In genomic region chr19:5790573-5791520, GRCh38 we compare ENCODE assay signal across 1 cellular context.
TF ChIP-seq lines count a peak whose summit lies in the region.

Gene DUS3L, minus strand, starts transcription at chr19:5791163. Its CDS starts 22 bp downstream, at chr19:5791141.

TF ChIP-seq in WTC11, 78 proteins besides CTCF, POLR2A, EP300 and RAD21 (continued from another document and continues in another):
- TF ChIP-seq ARID4B (CRISPR knock-in tag; IDR thresholded peaks at IDR 0.05; ENCODE audit: borderline replicate concordance) (peak; percentile 80; the same call in 1 of the 2 replicates), FOXP1 (CRISPR knock-in tag; IDR thresholded peaks at IDR 0.05; ENCODE audit: borderline replicate concordance) (peak; percentile 78; the same call in 1 of the 2 replicates), CDX4 (CRISPR knock-in tag; IDR thresholded peaks at IDR 0.05; ENCODE audit: borderline replicate concordance) (no peak), IRF1 (CRISPR knock-in tag; IDR thresholded peaks at IDR 0.05) (peak; percentile 79; the same call in 1 of the 2 replicates), ELF4 (CRISPR knock-in tag; IDR thresholded peaks at IDR 0.05; ENCODE audit: low read depth) (no peak), EMX1 (CRISPR knock-in tag; IDR thresholded peaks at IDR 0.05) (no peak), SOX15 (CRISPR knock-in tag; IDR thresholded peaks at IDR 0.05) (no peak), ZNF138 (CRISPR knock-in tag; conservative IDR thresholded peaks at IDR 0.05) (no peak), ZNF232 (CRISPR knock-in tag; IDR thresholded peaks at IDR 0.05) (peak; percentile 89), ZNF671 (CRISPR knock-in tag; IDR thresholded peaks at IDR 0.05) (no peak), KAT7 (CRISPR knock-in tag; IDR thresholded peaks at IDR 0.05; ENCODE audit: borderline replicate concordance) (no peak), NR3C1 (CRISPR knock-in tag; conservative IDR thresholded peaks at IDR 0.05; ENCODE audit: low read depth) (no peak), ZNF219 (CRISPR knock-in tag; IDR thresholded peaks at IDR 0.05; ENCODE audit: borderline replicate concordance) (no peak), JUN (CRISPR knock-in tag; IDR thresholded peaks at IDR 0.05) (no peak; the same call in 1 of the 2 replicates), FOXP4 (CRISPR knock-in tag; IDR thresholded peaks at IDR 0.05) (peak; percentile 91; the same call in 1 of the 2 replicates), ERG (CRISPR knock-in tag; IDR thresholded peaks at IDR 0.05) (no peak), AFF4 (CRISPR knock-in tag; IDR thresholded peaks at IDR 0.05; ENCODE audit: borderline replicate concordance) (no peak), IRF2 (CRISPR knock-in tag; IDR thresholded peaks at IDR 0.05; ENCODE audit: borderline replicate concordance, low read depth) (no peak)
- TF ChIP-seq, protein P1, sequence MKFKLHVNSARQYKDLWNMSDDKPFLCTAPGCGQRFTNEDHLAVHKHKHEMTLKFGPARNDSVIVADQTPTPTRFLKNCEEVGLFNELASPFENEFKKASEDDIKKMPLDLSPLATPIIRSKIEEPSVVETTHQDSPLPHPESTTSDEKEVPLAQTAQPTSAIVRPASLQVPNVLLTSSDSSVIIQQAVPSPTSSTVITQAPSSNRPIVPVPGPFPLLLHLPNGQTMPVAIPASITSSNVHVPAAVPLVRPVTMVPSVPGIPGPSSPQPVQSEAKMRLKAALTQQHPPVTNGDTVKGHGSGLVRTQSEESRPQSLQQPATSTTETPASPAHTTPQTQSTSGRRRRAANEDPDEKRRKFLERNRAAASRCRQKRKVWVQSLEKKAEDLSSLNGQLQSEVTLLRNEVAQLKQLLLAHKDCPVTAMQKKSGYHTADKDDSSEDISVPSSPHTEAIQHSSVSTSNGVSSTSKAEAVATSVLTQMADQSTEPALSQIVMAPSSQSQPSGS (CRISPR knock-in tag; IDR thresholded peaks at IDR 0.05; ENCODE audit: borderline replicate concordance, low read depth): no peak
- TF ChIP-seq, protein P2, sequence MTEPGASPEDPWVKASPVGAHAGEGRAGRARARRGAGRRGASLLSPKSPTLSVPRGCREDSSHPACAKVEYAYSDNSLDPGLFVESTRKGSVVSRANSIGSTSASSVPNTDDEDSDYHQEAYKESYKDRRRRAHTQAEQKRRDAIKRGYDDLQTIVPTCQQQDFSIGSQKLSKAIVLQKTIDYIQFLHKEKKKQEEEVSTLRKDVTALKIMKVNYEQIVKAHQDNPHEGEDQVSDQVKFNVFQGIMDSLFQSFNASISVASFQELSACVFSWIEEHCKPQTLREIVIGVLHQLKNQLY (CRISPR knock-in tag; IDR thresholded peaks at IDR 0.05): no peak
- TF ChIP-seq, protein P3, sequence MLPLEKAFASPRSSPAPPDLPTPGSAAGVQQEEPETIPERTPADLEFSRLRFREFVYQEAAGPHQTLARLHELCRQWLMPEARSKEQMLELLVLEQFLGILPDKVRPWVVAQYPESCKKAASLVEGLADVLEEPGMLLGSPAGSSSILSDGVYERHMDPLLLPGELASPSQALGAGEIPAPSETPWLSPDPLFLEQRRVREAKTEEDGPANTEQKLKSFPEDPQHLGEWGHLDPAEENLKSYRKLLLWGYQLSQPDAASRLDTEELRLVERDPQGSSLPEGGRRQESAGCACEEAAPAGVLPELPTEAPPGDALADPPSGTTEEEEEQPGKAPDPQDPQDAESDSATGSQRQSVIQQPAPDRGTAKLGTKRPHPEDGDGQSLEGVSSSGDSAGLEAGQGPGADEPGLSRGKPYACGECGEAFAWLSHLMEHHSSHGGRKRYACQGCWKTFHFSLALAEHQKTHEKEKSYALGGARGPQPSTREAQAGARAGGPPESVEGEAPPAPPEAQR (CRISPR knock-in tag; IDR thresholded peaks at IDR 0.05): no peak
- TF ChIP-seq, protein P4, sequence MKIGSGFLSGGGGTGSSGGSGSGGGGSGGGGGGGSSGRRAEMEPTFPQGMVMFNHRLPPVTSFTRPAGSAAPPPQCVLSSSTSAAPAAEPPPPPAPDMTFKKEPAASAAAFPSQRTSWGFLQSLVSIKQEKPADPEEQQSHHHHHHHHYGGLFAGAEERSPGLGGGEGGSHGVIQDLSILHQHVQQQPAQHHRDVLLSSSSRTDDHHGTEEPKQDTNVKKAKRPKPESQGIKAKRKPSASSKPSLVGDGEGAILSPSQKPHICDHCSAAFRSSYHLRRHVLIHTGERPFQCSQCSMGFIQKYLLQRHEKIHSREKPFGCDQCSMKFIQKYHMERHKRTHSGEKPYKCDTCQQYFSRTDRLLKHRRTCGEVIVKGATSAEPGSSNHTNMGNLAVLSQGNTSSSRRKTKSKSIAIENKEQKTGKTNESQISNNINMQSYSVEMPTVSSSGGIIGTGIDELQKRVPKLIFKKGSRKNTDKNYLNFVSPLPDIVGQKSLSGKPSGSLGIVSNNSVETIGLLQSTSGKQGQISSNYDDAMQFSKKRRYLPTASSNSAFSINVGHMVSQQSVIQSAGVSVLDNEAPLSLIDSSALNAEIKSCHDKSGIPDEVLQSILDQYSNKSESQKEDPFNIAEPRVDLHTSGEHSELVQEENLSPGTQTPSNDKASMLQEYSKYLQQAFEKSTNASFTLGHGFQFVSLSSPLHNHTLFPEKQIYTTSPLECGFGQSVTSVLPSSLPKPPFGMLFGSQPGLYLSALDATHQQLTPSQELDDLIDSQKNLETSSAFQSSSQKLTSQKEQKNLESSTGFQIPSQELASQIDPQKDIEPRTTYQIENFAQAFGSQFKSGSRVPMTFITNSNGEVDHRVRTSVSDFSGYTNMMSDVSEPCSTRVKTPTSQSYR (CRISPR knock-in tag; IDR thresholded peaks at IDR 0.05): no peak
- TF ChIP-seq, protein P5, sequence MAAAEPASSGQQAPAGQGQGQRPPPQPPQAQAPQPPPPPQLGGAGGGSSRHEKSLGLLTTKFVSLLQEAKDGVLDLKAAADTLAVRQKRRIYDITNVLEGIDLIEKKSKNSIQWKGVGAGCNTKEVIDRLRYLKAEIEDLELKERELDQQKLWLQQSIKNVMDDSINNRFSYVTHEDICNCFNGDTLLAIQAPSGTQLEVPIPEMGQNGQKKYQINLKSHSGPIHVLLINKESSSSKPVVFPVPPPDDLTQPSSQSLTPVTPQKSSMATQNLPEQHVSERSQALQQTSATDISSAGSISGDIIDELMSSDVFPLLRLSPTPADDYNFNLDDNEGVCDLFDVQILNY (CRISPR knock-in tag; IDR thresholded peaks at IDR 0.05): peak; percentile 58; the same call in 1 of the 2 replicates
- TF ChIP-seq, protein P6, sequence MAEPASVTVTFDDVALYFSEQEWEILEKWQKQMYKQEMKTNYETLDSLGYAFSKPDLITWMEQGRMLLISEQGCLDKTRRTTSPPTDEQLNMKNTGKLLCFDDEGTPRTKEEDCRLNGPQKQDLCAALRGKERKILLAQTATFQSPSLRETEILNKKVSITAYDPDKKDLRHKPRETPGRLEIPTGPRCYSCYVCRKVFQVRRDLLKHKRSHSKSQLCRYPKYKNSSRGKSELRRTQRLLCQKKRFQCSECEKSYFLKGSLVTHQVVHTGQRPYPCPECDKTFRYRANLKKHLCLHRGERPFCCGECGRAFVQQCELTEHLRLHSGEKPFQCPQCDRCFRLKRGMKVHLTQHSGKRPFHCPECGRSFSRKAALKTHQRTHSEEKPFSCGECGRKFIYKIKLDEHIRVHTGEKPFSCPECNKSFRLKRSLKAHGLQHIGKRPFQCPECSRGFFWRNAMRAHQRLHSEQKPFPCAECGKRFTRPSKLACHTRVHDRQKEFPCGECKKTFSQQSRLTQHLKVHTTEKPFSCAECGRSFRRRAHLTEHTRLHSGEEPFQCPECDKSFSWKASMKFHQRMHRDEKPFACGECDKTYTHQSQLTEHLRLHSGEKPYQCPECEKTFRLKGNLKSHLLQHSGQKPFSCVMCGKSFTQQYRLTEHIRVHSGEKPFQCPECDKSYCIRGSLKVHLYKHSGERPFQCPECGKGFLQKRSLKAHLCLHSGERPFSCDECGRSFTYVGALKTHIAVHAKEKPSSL (CRISPR knock-in tag; conservative IDR thresholded peaks at IDR 0.05): no peak
- TF ChIP-seq, protein P7, sequence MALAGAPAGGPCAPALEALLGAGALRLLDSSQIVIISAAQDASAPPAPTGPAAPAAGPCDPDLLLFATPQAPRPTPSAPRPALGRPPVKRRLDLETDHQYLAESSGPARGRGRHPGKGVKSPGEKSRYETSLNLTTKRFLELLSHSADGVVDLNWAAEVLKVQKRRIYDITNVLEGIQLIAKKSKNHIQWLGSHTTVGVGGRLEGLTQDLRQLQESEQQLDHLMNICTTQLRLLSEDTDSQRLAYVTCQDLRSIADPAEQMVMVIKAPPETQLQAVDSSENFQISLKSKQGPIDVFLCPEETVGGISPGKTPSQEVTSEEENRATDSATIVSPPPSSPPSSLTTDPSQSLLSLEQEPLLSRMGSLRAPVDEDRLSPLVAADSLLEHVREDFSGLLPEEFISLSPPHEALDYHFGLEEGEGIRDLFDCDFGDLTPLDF (CRISPR knock-in tag; IDR thresholded peaks at IDR 0.05): no peak
